In the genomic region with DNA sequence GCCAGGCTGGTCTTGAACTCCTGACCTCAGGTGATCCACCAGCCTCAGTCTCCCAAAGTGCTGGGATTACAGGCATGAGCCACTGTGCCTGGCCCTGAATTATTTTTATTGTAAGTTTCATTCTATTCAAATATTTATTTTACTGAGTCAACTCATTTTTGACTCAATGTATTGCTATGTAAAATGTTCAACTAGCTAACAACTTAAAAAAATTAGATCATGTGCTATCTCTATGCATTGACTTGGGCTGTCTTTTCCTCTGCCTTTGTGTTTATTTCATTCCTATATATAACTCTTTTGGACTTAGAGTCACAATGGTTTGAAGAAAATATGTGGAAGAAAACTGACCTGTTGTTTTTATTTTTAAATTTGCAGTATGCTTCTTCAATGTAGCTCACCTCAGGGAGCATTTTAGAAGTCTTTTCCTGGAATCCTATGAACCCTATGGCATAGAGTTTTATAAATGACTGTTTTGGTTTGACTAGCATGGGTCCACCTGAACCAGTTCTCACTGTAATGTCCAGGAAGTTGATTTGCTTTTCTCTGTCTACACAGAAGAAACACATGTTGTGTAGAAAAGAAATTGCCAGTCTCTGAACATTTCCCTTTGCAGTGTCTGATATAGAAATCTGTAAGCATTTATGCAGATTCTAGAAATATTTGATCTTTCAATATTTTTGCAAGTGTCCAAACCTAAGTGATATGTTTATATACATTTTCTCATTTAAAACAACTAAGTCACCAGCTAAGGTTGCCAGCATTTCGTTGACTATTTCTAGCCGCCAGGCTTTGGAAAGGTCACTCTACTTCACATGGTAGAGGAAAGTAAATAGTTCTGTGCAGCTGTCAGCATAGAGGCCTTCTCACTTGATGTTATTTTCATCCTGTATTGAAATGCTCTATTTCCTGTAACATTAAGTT, we compare ENCODE assay signal across 2 cellular contexts.
TF ChIP-seq lines count a peak whose summit lies in the region.

No MANE protein-coding gene starts in this region.

TF ChIP-seq in A549, 52 proteins besides CTCF, POLR2A, EP300 and RAD21:
- TF ChIP-seq FOSL2 (IDR thresholded peaks at IDR 0.05), result no peak
- TF ChIP-seq FOSL2 (CRISPR knock-in tag; IDR thresholded peaks at IDR 0.05), result peak; percentile 30; the same call in 1 of the 2 replicates
- TF ChIP-seq EHF (CRISPR knock-in tag; IDR thresholded peaks at IDR 0.05), result no peak
TF ChIP-seq in A549: peak in this region for 1.

TF ChIP-seq in H1, 55 proteins besides CTCF, POLR2A, EP300 and RAD21:
- TF ChIP-seq YY1 (IDR thresholded peaks at IDR 0.05; ENCODE audit: low read depth, low read length), result no peak
